ENCODE assay signal across 8 cellular contexts in the genomic region with DNA sequence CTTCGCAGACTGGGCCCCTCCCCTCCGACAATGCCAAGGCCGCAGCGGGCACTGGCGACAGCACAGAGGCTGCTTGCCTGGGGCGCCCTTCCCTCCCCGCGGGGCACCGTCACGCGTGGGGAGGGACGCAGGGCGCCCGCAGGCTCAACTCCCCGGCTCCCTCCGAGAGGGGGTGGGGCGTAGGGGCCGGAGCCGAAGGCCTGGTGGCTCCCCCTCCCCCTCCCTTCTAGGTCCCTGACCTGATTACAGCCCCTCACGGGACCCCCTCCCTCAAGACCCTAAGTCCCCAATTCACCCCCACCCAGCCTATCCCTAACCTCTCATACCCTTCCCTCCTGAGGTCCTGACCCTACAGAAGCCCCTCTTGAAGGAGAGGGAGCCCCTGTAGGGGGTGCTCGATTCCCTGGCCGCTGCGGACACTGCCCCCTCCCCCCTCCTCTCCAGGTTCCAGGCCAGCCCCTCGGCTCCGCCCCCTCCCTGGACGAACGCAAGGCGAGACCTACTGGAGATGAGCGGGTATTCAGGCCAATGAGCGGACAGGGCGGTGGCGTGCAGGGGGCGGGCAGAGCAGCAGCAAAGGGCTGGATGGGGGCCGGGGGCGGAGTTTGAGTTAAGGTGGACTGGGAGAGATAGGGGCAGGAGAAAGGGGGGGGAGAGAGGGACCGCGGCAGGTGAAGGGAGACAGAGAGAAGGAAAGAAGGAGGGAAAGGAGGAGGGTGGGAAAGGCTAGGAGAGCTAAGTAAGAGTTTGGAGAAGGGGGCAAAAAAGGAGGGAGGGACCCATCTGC. TPM values are rescaled to one million over a fixed set of nuclear protein-coding genes. Genes with fewer than 3 reads are reported as not detected.
DNase-seq lines count a peak whose midpoint lies in the region; ATAC-seq and TF ChIP-seq lines count a peak whose summit lies in the region.

No MANE protein-coding gene starts in this region.

- H3K36me3 ChIP-seq in BE2C = no peaks in the 10 kb centered on the region
- H3K36me3 ChIP-seq in liver (ENCODE audit: control insufficient read depth in 4 of 4, insufficient read depth in 3 of 4, low read depth in 1 of 4, low read length in 3 of 4) = no peaks in the 10 kb centered on the region

- TF ChIP-seq CTCF in BE2C (IDR thresholded peaks at IDR 0.05; ENCODE audit: low read depth, low read length) (peak; percentile 58), liver (IDR thresholded peaks at IDR 0.05; ENCODE audit: low read depth, low read length, missing input control) (peak; percentile 16)

- H3K27me3 ChIP-seq in BE2C (no peaks in the 10 kb centered on the region), liver (ENCODE audit: control insufficient read depth in 4 of 4, insufficient read depth in 4 of 4, low read length in 3 of 4) (no peaks in the 10 kb centered on the region)

- peak overlapping the region; percentile 36 to 87 for H3K9ac ChIP-seq in liver (ENCODE audit: low read depth in 1 of 2, low read length in 2 of 2)

- peak overlapping the region; percentile 96 to 97 for H3K27ac ChIP-seq in liver (ENCODE audit: low read depth in 1 of 2, low read length in 2 of 2)

- peak; percentile 100 for DNase-seq in BE2C
- DNase-seq in GM19240 (ENCODE audit: insufficient read length, low spot score) = peak; percentile 93
- DNase-seq in NCI-H748 treated with DMSO at 0.1 percent for 48 hours (lab: John Stamatoyannopoulos, UW) = peak; percentile 97
- peak; percentile 99 for DNase-seq in activated CD4-positive, alpha-beta T cell treated with anti-CD3 and anti-CD28 coated beads, Interleukin-2, amount 50 U/mL, for 4 hours
- peak; percentile 100 for DNase-seq in dermis blood vessel endothelial cell
- DNase-seq in stimulated activated CD4-positive, alpha-beta T cell treated with anti-CD3 and anti-CD28 coated beads, Interleukin-2, amount 100 ng/mL, for 48 hours = peak; percentile 96 to 98

- ATAC-seq in HG03565 (IDR thresholded peaks at IDR 0.05; ENCODE audit: unreplicated experiment) = peak; percentile 45

- H3K9me3 ChIP-seq in BE2C (no peaks in the 10 kb centered on the region), liver (ENCODE audit: control insufficient read depth in 4 of 4, low read length in 3 of 4) (no peaks in the 10 kb centered on the region)

- TF ChIP-seq RAD21 in liver (IDR thresholded peaks at IDR 0.05) = peak in 1 of 2 donors; percentile 24

- WGBS in liver = under 1% methylated on average over 37 of the region's 37 CpGs

- H3K4me3 ChIP-seq in BE2C (ENCODE audit: low read depth, low read length) (peak overlapping the region; percentile 72), liver (ENCODE audit: low read depth in 1 of 3, low read length in 3 of 3) (peak overlapping the region; percentile 73 to 80 (median 73))

- peaks cover 10% of the 10 kb centered on the region for H3K4me1 ChIP-seq in BE2C
- peaks cover 18 to 53% (median 44%) of the 10 kb centered on the region in 4 donors for H3K4me1 ChIP-seq in liver (ENCODE audit: control insufficient read depth in 4 of 4, insufficient read depth in 4 of 4, low read length in 3 of 4)

TF ChIP-seq in liver, 16 proteins besides CTCF, POLR2A, EP300 and RAD21:
- TF ChIP-seq, protein P1, sequence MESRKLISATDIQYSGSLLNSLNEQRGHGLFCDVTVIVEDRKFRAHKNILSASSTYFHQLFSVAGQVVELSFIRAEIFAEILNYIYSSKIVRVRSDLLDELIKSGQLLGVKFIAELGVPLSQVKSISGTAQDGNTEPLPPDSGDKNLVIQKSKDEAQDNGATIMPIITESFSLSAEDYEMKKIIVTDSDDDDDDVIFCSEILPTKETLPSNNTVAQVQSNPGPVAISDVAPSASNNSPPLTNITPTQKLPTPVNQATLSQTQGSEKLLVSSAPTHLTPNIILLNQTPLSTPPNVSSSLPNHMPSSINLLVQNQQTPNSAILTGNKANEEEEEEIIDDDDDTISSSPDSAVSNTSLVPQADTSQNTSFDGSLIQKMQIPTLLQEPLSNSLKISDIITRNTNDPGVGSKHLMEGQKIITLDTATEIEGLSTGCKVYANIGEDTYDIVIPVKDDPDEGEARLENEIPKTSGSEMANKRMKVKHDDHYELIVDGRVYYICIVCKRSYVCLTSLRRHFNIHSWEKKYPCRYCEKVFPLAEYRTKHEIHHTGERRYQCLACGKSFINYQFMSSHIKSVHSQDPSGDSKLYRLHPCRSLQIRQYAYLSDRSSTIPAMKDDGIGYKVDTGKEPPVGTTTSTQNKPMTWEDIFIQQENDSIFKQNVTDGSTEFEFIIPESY (IDR thresholded peaks at IDR 0.05) = no peak
- no peak for TF ChIP-seq YY1 (IDR thresholded peaks at IDR 0.05)
- TF ChIP-seq SP1 (IDR thresholded peaks at IDR 0.05) = peak; percentile 79
- TF ChIP-seq TAF1 (conservative IDR thresholded peaks at IDR 0.05) = no peak
- TF ChIP-seq EGR1 (IDR thresholded peaks at IDR 0.05; ENCODE audit: low read depth in 2 of 2) = peak in 1 of 2 donors; percentile 63
- TF ChIP-seq GABPA (IDR thresholded peaks at IDR 0.05 in 1 of 2, conservative IDR thresholded peaks at IDR 0.05 in 1 of 2) = peak in 1 of 2 donors; percentile 46
- TF ChIP-seq JUND (IDR thresholded peaks at IDR 0.05) = no peak
- TF ChIP-seq FOXA2 (IDR thresholded peaks at IDR 0.05) = no peak
- peak; percentile 38 for TF ChIP-seq NR2F2 (IDR thresholded peaks at IDR 0.05)
- TF ChIP-seq, protein P2, sequence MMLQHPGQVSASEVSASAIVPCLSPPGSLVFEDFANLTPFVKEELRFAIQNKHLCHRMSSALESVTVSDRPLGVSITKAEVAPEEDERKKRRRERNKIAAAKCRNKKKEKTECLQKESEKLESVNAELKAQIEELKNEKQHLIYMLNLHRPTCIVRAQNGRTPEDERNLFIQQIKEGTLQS (IDR thresholded peaks at IDR 0.05) = no peak
- TF ChIP-seq, protein P3, sequence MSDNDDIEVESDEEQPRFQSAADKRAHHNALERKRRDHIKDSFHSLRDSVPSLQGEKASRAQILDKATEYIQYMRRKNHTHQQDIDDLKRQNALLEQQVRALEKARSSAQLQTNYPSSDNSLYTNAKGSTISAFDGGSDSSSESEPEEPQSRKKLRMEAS (IDR thresholded peaks at IDR 0.05) = no peak
- TF ChIP-seq RXRA (IDR thresholded peaks at IDR 0.05) = peak in 1 of 2 donors; percentile 48
- peak in 1 of 2 donors; percentile 19 for TF ChIP-seq HNF4A (conservative IDR thresholded peaks at IDR 0.05)
- TF ChIP-seq HNF4G (IDR thresholded peaks at IDR 0.05) = no peak
- no peak for TF ChIP-seq FOXA1 (IDR thresholded peaks at IDR 0.05)
- TF ChIP-seq, protein P4, sequence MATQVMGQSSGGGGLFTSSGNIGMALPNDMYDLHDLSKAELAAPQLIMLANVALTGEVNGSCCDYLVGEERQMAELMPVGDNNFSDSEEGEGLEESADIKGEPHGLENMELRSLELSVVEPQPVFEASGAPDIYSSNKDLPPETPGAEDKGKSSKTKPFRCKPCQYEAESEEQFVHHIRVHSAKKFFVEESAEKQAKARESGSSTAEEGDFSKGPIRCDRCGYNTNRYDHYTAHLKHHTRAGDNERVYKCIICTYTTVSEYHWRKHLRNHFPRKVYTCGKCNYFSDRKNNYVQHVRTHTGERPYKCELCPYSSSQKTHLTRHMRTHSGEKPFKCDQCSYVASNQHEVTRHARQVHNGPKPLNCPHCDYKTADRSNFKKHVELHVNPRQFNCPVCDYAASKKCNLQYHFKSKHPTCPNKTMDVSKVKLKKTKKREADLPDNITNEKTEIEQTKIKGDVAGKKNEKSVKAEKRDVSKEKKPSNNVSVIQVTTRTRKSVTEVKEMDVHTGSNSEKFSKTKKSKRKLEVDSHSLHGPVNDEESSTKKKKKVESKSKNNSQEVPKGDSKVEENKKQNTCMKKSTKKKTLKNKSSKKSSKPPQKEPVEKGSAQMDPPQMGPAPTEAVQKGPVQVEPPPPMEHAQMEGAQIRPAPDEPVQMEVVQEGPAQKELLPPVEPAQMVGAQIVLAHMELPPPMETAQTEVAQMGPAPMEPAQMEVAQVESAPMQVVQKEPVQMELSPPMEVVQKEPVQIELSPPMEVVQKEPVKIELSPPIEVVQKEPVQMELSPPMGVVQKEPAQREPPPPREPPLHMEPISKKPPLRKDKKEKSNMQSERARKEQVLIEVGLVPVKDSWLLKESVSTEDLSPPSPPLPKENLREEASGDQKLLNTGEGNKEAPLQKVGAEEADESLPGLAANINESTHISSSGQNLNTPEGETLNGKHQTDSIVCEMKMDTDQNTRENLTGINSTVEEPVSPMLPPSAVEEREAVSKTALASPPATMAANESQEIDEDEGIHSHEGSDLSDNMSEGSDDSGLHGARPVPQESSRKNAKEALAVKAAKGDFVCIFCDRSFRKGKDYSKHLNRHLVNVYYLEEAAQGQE (IDR thresholded peaks at IDR 0.05) = no peak

RNA-seq across cellular contexts. Expression of a gene that starts 0.7 kb away (rescaled TPM):
- 62.8 TPM for polyA plus RNA-seq in BE2C (2012; ENCODE audit: insufficient read depth, insufficient read length, low read depth)
- total RNA-seq in dermis blood vessel endothelial cell = 16.1 and 16.2 TPM in 2 replicates
- total RNA-seq in liver = 10 to 100 TPM; 10.3 to 50.2 TPM
- polyA plus RNA-seq in liver = 10 to 100 TPM in 1 of 2 donors, 1 to 10 TPM in 1; 7.0 to 31.9 TPM

RNA-seq across cellular contexts. Expression of a gene that starts 8.5 kb away (rescaled TPM):
- polyA plus RNA-seq in BE2C (2012; ENCODE audit: insufficient read depth, insufficient read length, low read depth) = not detected
- total RNA-seq in dermis blood vessel endothelial cell (not detected in 2 replicates), liver (under 1 TPM in 1 of 2 donors, not detected in 1; 0.42 TPM)
- not detected for polyA plus RNA-seq in liver

RNA-seq across cellular contexts. Expression of a gene that starts 18.7 kb away (rescaled TPM):
- polyA plus RNA-seq in BE2C (2012; ENCODE audit: insufficient read depth, insufficient read length, low read depth) = 183 TPM
- total RNA-seq in dermis blood vessel endothelial cell = 17.8 and 27.1 TPM in 2 replicates
- 10 to 100 TPM; 10.4 to 20.2 TPM for total RNA-seq in liver
- polyA plus RNA-seq in liver = 10 to 100 TPM; 24.7 to 31.6 TPM

RNA-seq across cellular contexts. Expression of a gene that starts 27.4 kb away (rescaled TPM):
- 129 TPM for polyA plus RNA-seq in BE2C (2012; ENCODE audit: insufficient read depth, insufficient read length, low read depth)
- total RNA-seq in dermis blood vessel endothelial cell (49.0 and 89.3 TPM in 2 replicates), liver (10 to 100 TPM; 32.4 to 54.4 TPM)
- polyA plus RNA-seq in liver = 10 to 100 TPM; 34.3 to 57.9 TPM

RNA-seq across cellular contexts. Expression of a gene that starts 31.3 kb away (rescaled TPM):
- 263 TPM for polyA plus RNA-seq in BE2C (2012; ENCODE audit: insufficient read depth, insufficient read length, low read depth)
- total RNA-seq in dermis blood vessel endothelial cell (337 and 534 TPM in 2 replicates), liver (10 to 100 TPM; 53.2 to 65.5 TPM)
- polyA plus RNA-seq in liver = 10 to 100 TPM; 27.2 to 62.8 TPM

Comparison
In these comparisons a context has a peak if more than half of its experiments do, and no peak if none do; other contexts are left out.
1. Peak in every context shown above with its lines: DNase-seq, ATAC-seq, H3K4me3 ChIP-seq and H3K27ac ChIP-seq.